1 cellular context compared by ENCODE assay signal in the genomic region with DNA sequence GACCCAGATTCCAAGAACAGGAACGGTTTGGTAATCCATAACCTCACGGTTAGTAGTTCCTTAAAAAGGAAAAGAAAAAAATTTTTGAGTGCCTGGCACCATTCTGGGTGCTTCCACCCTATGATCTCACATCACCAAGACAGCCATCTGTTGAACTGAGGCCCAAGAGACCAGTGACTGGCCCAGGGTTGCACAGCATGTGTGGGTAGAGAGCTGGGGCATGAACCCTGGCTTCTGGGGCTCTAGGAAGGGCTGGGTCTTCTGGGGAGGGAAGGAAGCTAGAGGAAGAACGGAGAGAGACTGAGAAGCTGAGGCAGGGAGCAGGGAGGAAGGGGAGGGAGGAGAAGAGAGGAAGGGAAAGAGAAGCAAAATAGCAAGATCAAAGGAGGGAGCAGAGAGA.
TF ChIP-seq lines count a peak whose summit lies in the region.

No MANE protein-coding gene starts in this region.

TF ChIP-seq in K562, 482 proteins besides CTCF, POLR2A, EP300 and RAD21:
- TF ChIP-seq ZNF407 (IDR thresholded peaks at IDR 0.05; ENCODE audit: low read depth) (no peak), ELF4 (CRISPR knock-in tag; IDR thresholded peaks at IDR 0.05) (0 out of 2 replicates have a peak, but pooled peaks have one; percentile 33), ZNF551 (CRISPR knock-in tag; IDR thresholded peaks at IDR 0.05) (no peak), MAFG (tag; conservative IDR thresholded peaks at IDR 0.05) (no peak), ZBTB26 (CRISPR knock-in tag; IDR thresholded peaks at IDR 0.05) (0 out of 2 replicates have a peak, but pooled peaks have one; percentile 51)
